Comparison of ENCODE assay signal across 8 cellular contexts in the genomic region with DNA sequence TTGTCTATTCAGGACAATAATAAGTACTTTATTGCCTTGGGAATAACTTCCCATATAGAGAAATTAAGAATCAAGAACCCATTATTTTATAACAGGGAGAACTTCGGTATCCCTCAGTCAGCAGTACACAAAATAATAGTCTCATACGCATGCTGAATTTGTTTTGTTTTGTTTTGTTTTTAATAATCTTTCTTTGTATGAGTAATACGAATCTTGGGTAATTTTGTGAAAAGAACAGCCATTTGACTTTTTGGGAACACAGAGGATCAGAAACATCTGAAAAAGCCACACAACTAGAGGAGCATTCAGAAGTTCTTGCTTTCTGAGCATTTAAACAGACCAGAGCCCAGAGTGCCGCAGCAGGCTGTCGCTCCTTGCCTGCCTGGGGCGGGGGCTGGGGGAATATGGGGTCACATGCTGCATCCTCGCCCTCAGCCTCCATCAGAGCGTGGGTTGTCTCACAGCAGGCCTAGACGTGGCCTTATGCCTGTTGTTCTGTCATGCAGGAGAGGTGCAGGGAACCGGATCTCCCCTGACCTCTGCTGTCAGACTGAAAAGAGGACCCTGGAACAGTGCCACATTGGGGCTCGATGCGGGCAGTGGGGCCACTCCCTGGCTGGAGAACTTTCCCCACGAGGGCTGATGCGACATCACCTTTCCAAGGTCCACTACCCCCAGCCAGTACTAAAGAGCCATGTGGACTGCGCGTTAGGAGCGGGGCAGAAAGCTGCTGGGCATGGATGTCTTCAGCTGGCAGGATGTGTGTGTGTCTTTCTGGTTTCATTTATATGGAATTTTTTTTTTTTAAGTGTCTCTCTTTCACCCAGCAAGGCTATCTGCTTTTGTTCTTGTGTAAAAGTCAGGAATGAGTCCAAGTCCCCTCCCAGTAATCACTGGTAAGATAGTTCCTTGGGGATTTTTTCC.
DNase-seq lines count a peak whose midpoint lies in the region; ATAC-seq lines count a peak whose summit lies in the region.

No MANE protein-coding gene starts in this region.

- peak overlapping the region; percentile 10 for H3K27ac ChIP-seq in epithelial cell of prostate

- peak; percentile 80 for ATAC-seq in GM19463 (IDR thresholded peaks at IDR 0.05; ENCODE audit: unreplicated experiment)
- peak; percentile 68 for ATAC-seq in HG03565 (IDR thresholded peaks at IDR 0.05; ENCODE audit: unreplicated experiment)
- ATAC-seq in sciatic nerve = peak; percentile 29
- no peak for ATAC-seq in T-helper 17 cell

- no peaks in the 10 kb centered on the region for H3K36me3 Mint-ChIP-seq in T-helper 17 cell (ENCODE audit: low read depth)

- no peaks in the 10 kb centered on the region for H3K9me3 ChIP-seq in T-helper 17 cell (ENCODE audit: control insufficient read depth, low read length, poor library complexity, severe bottlenecking)

- no peak for DNase-seq in epithelial cell of prostate (ENCODE audit: low read depth, low spot score)
- no peak for DNase-seq in sciatic nerve (ENCODE audit: low spot score)
- no peak for DNase-seq in stimulated activated CD4-positive, alpha-beta T cell treated with anti-CD3 and anti-CD28 coated beads, Interleukin-12 subunit alpha, Interleukin-12 subunit beta, amount 100 ng/mL, for 4 hours
- no peak for DNase-seq in T-helper 17 cell
- no peak for DNase-seq in effector CD4-positive, alpha-beta T cell
- no peak for DNase-seq in OCI-M1 (lab: John Stamatoyannopoulos, UW)

- H3K4me3 Mint-ChIP-seq in T-helper 17 cell = no peak overlapping the region

- H3K4me1 Mint-ChIP-seq in T-helper 17 cell = peaks cover 11% of the 10 kb centered on the region

- no peak overlapping the region for H3K27ac Mint-ChIP-seq in T-helper 17 cell

- intact Hi-C loops in sciatic nerve (cut with DNase I) = no loop called here

- no peaks in the 10 kb centered on the region for H3K27me3 Mint-ChIP-seq in T-helper 17 cell
